ENCODE assay signal across 18 cellular contexts in genomic region chr10:58320351-58321065, GRCh38. TPM values are rescaled to one million over a fixed set of nuclear protein-coding genes. Genes with fewer than 3 reads are reported as not detected.
DNase-seq lines count a peak whose midpoint lies in the region; ATAC-seq, FAIRE-seq and TF ChIP-seq lines count a peak whose summit lies in the region.
"Had no signal": no experiment of that assay in that cellular context is flagged by ENCODE, and none has a peak within 500 bp of the region (broad histone marks: within the 10 kb centered on the region; RNA-seq: fewer than 3 reads in every experiment).

No MANE protein-coding gene starts in this region.

- FAIRE-seq in GM12892 (lab: Jason Lieb, UNC), result peak; percentile 21
- no peak for FAIRE-seq in K562 (lab: Jason Lieb, UNC)
- FAIRE-seq: A204.1, GM19239, H1 had no signal

- H3K9me3 ChIP-seq in K562 (replicated peaks; ENCODE audit: control insufficient read depth, insufficient read depth, low read depth, low read length) (no peaks in the 10 kb centered on the region), trophoblast cell (ENCODE audit: insufficient read depth, low read depth, low read length) (no peaks in the 10 kb centered on the region), osteoblast (ENCODE audit: low read depth, low read length) (no peaks in the 10 kb centered on the region)
- H3K9me3 ChIP-seq: HAP-1 had no signal

- H3K4ac ChIP-seq in trophoblast cell (ENCODE audit: low read depth, low read length), result no peak overlapping the region

- peaks cover 0 to 18% of the 10 kb centered on the region in 2 experiments; a peak in 2 of 5 replicates for H3K4me1 ChIP-seq in K562 (replicated peaks in 1 of 2; ENCODE audit: control insufficient read depth in 2 of 2, insufficient read depth in 2 of 2, low read length in 2 of 2)
- no peaks in the 10 kb centered on the region for H3K4me1 ChIP-seq in trophoblast cell (ENCODE audit: control insufficient read depth in 1 of 2, insufficient read depth in 2 of 2, low read length in 2 of 2)
- H3K4me1 ChIP-seq in osteoblast (ENCODE audit: insufficient read depth, low read length), result peaks cover 5% of the 10 kb centered on the region

- H2BK5ac ChIP-seq in trophoblast cell (ENCODE audit: low read depth, low read length, poor library complexity), result no peak overlapping the region

- no peak overlapping the region for H4K91ac ChIP-seq in trophoblast cell (ENCODE audit: low read depth, low read length)

- H3K27ac ChIP-seq in K562 (ENCODE audit: extremely low read depth, low read depth, low read length) (no peak overlapping the region), trophoblast cell (ENCODE audit: low read depth, low read length) (no peak overlapping the region), osteoblast (ENCODE audit: low read depth, low read length) (no peak overlapping the region)
- H3K27ac ChIP-seq: C4-2B, KMS-11 had no signal

- no peak overlapping the region for H3K18ac ChIP-seq in trophoblast cell (ENCODE audit: low read length)

- intact Hi-C loops in CD14-positive monocyte (cut with micrococcal nuclease), result no loop called here
- intact Hi-C loops in K562 (cut with micrococcal nuclease), result loop anchor here (5.0 kb wide), 1 partner anchor 67 kb away; the partner anchor contains the start of gene TFAM

- H3K4me3 ChIP-seq in K562 (no peak overlapping the region), trophoblast cell (ENCODE audit: low read depth, low read length) (no peak overlapping the region), osteoblast (ENCODE audit: insufficient read depth, low read length) (no peak overlapping the region)
- H3K4me3 ChIP-seq: HAP-1 had no signal

- H2AFZ ChIP-seq in K562 (ENCODE audit: low read depth, low read length) (peak overlapping the region; percentile 51; the same call in 1 of the 2 replicates), trophoblast cell (ENCODE audit: insufficient read depth, low read length, poor library complexity) (no peak overlapping the region), osteoblast (ENCODE audit: low read length) (no peak overlapping the region)

- CTCF ChIA-PET in K562 (lab: Yijun Ruan, JAX; ENCODE audit: low intra/inter-chr PET ratio), result no interaction called here

- no peak for TF ChIP-seq EP300 in K562 (IDR thresholded peaks at IDR 0.05; ENCODE audit: low read length)

- H4K20me1 ChIP-seq in K562 (replicated peaks; ENCODE audit: control insufficient read depth, insufficient read depth, low read length), result no peaks in the 10 kb centered on the region
- H4K20me1 ChIP-seq in osteoblast (ENCODE audit: insufficient read depth, low read length), result no peaks in the 10 kb centered on the region

- H3K14ac ChIP-seq in trophoblast cell (ENCODE audit: low read length), result no peak overlapping the region

- H3K27me3 ChIP-seq in K562 (ENCODE audit: control insufficient read depth in 2 of 2, insufficient read depth in 2 of 2, low read length in 2 of 2) (no peaks in the 10 kb centered on the region), trophoblast cell (ENCODE audit: insufficient read depth, low read length) (no peaks in the 10 kb centered on the region), osteoblast (ENCODE audit: insufficient read depth, low read length) (peaks cover 3% of the 10 kb centered on the region)

- no peak overlapping the region for H2AK5ac ChIP-seq in trophoblast cell (ENCODE audit: low read length)

- H3K9ac ChIP-seq in K562 (ENCODE audit: insufficient read depth in 1 of 2, low read depth in 2 of 2, low read length in 2 of 2) (no peak overlapping the region), trophoblast cell (ENCODE audit: low read length) (no peak overlapping the region)
- H3K9ac ChIP-seq: KMS-11 had no signal

- H3K9me3 Mint-ChIP-seq in CD14-positive monocyte, result no peaks in the 10 kb centered on the region
- H3K9me3 Mint-ChIP-seq: CD4-positive, alpha-beta memory T cell had no signal

- no TSS peak for BruUV-seq in K562 (replicated peaks; lab: Mats Ljungman, UMichigan)

- H3K27ac Mint-ChIP-seq in CD14-positive monocyte, result peak overlapping the region in 4 of 7 donors; percentile 17 to 59 (median 50)

- DNase-seq in CD14-positive monocyte (ENCODE audit: low spot score) (no peak), GM12892 (ENCODE audit: insufficient read length) (no peak), NCI-H82 treated with DMSO at 0.1 percent for 48 hours (lab: John Stamatoyannopoulos, UW; ENCODE audit: unreplicated experiment) (peak; percentile 57), K562 (ENCODE audit: extremely low read depth in 1 of 4, low spot score in 3 of 4) (no peak), trophoblast cell (no peak), osteoblast (ENCODE audit: insufficient read length, low spot score, missing footprints) (no peak)
- DNase-seq: AML-193; CD4-positive, alpha-beta memory T cell; DMS153; DMS79; GDM1 had no signal

- H3K4me1 Mint-ChIP-seq in CD14-positive monocyte, result peaks cover 24% of the 10 kb centered on the region

- H3K9me1 ChIP-seq in K562 (ENCODE audit: control insufficient read depth, insufficient read depth, low read length), result no peaks in the 10 kb centered on the region

- TF ChIP-seq POLR2A in GM12892 (IDR thresholded peaks at IDR 0.05; ENCODE audit: low read depth, low read length) (no peak), K562 (conservative IDR thresholded peaks at IDR 0.05) (no peak)

- no peak overlapping the region for H3K23ac ChIP-seq in trophoblast cell (ENCODE audit: low read length)

- POLR2A ChIA-PET in K562 (lab: Yijun Ruan, JAX), result no interaction called here

- H4K12ac ChIP-seq in trophoblast cell (ENCODE audit: low read depth, low read length), result no peak overlapping the region

- whole genome bisulfite sequencing in K562 (ENCODE audit: insufficient coverage, low coverage, missing lambda C conversion rate), result 35% methylated on average over 4 of the region's 4 CpGs
- WGBS in trophoblast cell (ENCODE audit: extremely low coverage, insufficient coverage, insufficient read length), result no CpG with 5 or more reads among the region's 4 CpGs

- H3K36me3 ChIP-seq in K562 (ENCODE audit: control insufficient read depth, insufficient read depth, low read length), result no peaks in the 10 kb centered on the region
- H3K36me3 ChIP-seq in trophoblast cell (ENCODE audit: control insufficient read depth in 1 of 2, insufficient read depth in 2 of 2, low read length in 2 of 2), result no peaks in the 10 kb centered on the region
- no peaks in the 10 kb centered on the region for H3K36me3 ChIP-seq in osteoblast (ENCODE audit: insufficient read depth, low read length)
- H3K36me3 ChIP-seq: HAP-1 had no signal

- no peak overlapping the region for H2BK12ac ChIP-seq in trophoblast cell (ENCODE audit: low read length)

- H2BK120ac ChIP-seq in trophoblast cell (ENCODE audit: insufficient read depth, low read length, poor library complexity), result no peak overlapping the region

- H3K27me3 Mint-ChIP-seq in CD14-positive monocyte (ENCODE audit: low read depth in 3 of 3), result no peaks in the 10 kb centered on the region

- no peak for ATAC-seq in K562
- no peak for ATAC-seq in HG02840 (IDR thresholded peaks at IDR 0.05; ENCODE audit: low FRiP score, unreplicated experiment)

- peaks cover 0 to under 1% of the 10 kb centered on the region in 2 donors for H3K36me3 Mint-ChIP-seq in CD14-positive monocyte
- H3K36me3 Mint-ChIP-seq: CD4-positive, alpha-beta memory T cell had no signal

- H3K4me2 ChIP-seq in K562 (ENCODE audit: insufficient read depth, low read length), result no peak overlapping the region
- no peak overlapping the region for H3K4me2 ChIP-seq in trophoblast cell (ENCODE audit: low read length)
- H3K4me2 ChIP-seq in osteoblast (ENCODE audit: insufficient read depth, low read length), result no peak overlapping the region
- H3K4me2 ChIP-seq: KMS-11 had no signal

- no peaks in the 10 kb centered on the region for H3K79me1 ChIP-seq in trophoblast cell (ENCODE audit: low read length)

- H3K79me2 ChIP-seq in K562 (ENCODE audit: control insufficient read depth, insufficient read depth, low read length) (no peaks in the 10 kb centered on the region), trophoblast cell (ENCODE audit: control insufficient read depth, insufficient read depth, low read length, poor library complexity) (no peaks in the 10 kb centered on the region), osteoblast (ENCODE audit: insufficient read depth, low read length) (no peaks in the 10 kb centered on the region)

- H3K4me3 Mint-ChIP-seq in CD14-positive monocyte, result no peak overlapping the region
- H3K4me3 Mint-ChIP-seq: CD4-positive, alpha-beta memory T cell had no signal

- H4K8ac ChIP-seq in trophoblast cell (ENCODE audit: low read depth, low read length), result no peak overlapping the region

- in situ Hi-C loops in K562 (cut with MboI), result no loop called here

- TF ChIP-seq RAD21 in K562 (CRISPR knock-in tag; conservative IDR thresholded peaks at IDR 0.05 in 1 of 2, IDR thresholded peaks at IDR 0.05 in 1 of 2), result no peak

- TF ChIP-seq CTCF in CD14-positive monocyte (IDR thresholded peaks at IDR 0.05), result no peak
- no peak for TF ChIP-seq CTCF in K562 (IDR thresholded peaks at IDR 0.05 in 2 of 3, conservative IDR thresholded peaks at IDR 0.05 in 1 of 3; ENCODE audit: insufficient read depth in 2 of 3, low read depth in 1 of 3, low read length in 3 of 3)
- no peak for TF ChIP-seq CTCF in osteoblast (IDR thresholded peaks at IDR 0.05; ENCODE audit: extremely low read depth, low read depth, low read length)

RNA-seq across cellular contexts. Expression of gene UBE2D1, which starts 14.3 kb away (rescaled TPM):
- polyA plus RNA-seq in CD14-positive monocyte (100 to 1,000 TPM; 107 to 119 TPM), K562 (2011; rRNA removed) (18.9 and 24.4 TPM in 2 replicates), K562 (2014; fragmentation: Illumina TruSeq; extraction: Trizol) (9.9 and 13.5 TPM in 2 replicates), K562 (2014; fragmentation: Nextera tagmentation; extraction: Ambion mirVana) (1 to 10 TPM; 4.1 to 6.4 TPM), K562 (2014; rRNA removed) (7.9 and 9.0 TPM in 2 replicates)
- 13.1 TPM for polyA plus RNA-seq in GM12892 (2012; ENCODE audit: missing spikeins)
- 4.9 and 17.0 TPM in 2 replicates for total RNA-seq in K562 (2011; cell fraction: chromatin; rRNA removed; ENCODE audit: low replicate concordance)
- total RNA-seq in K562 (2011; cell fraction: nucleolus; rRNA removed), result 2.5 and 3.4 TPM in 2 replicates
- 7.3 and 15.3 TPM in 2 replicates for total RNA-seq in K562 (2011; cell fraction: nucleoplasm; rRNA removed)
- total RNA-seq in K562 (2014; rRNA removed) (5.3 and 6.2 TPM in 2 replicates), K562 (2014; rRNA removed; fragmentation: Illumina TruSeq; extraction: Trizol) (15.8 and 18.3 TPM in 2 replicates), K562 (2015; rRNA removed; fragmentation: Illumina TruSeq; extraction: Trizol) (16.6 and 17.8 TPM in 2 replicates), K562 (2021) (12.3 and 13.8 TPM in 2 replicates), osteoblast (20.3 and 22.4 TPM in 2 replicates)
- polyA plus RNA-seq in K562 (2011; cell fraction: cytosol; rRNA removed), result 6.4 and 9.1 TPM in 2 replicates
- polyA plus RNA-seq in K562 (2011; cell fraction: nucleus; rRNA removed), result 7.4 and 12.5 TPM in 2 replicates
- 11.6 and 12.1 TPM in 2 replicates for polyA plus RNA-seq in K562 (2012)
- polyA minus RNA-seq in K562 (2011; rRNA and poly(A)+ RNA removed), result 9.0 and 9.5 TPM in 2 replicates
- 3.5 and 6.1 TPM in 2 replicates for polyA minus RNA-seq in K562 (2011; cell fraction: cytosol; rRNA and poly(A)+ RNA removed)
- 7.7 and 13.2 TPM in 2 replicates for polyA minus RNA-seq in K562 (2011; cell fraction: nucleus; rRNA and poly(A)+ RNA removed)
- 20.7 and 21.7 TPM in 2 replicates for polyA plus RNA-seq in trophoblast cell (2013)

RNA-seq across cellular contexts. Expression of gene CISD1, which starts 51.5 kb away (rescaled TPM):
- polyA plus RNA-seq in CD14-positive monocyte (10 to 100 TPM; 24.9 to 29.4 TPM), K562 (2011; rRNA removed) (108 and 156 TPM in 2 replicates), K562 (2014; fragmentation: Illumina TruSeq; extraction: Trizol) (102 and 115 TPM in 2 replicates), K562 (2014; fragmentation: Nextera tagmentation; extraction: Ambion mirVana) (100 to 1,000 TPM; 308 to 342 TPM), K562 (2014; rRNA removed) (68.1 and 71.0 TPM in 2 replicates)
- 47.6 TPM for polyA plus RNA-seq in GM12892 (2012; ENCODE audit: missing spikeins)
- total RNA-seq in K562 (2011; cell fraction: chromatin; rRNA removed; ENCODE audit: low replicate concordance), result 8.9 and 14.9 TPM in 2 replicates
- total RNA-seq in K562 (2011; cell fraction: nucleolus; rRNA removed), result 8.4 and 9.3 TPM in 2 replicates
- total RNA-seq in K562 (2011; cell fraction: nucleoplasm; rRNA removed), result 10.0 and 15.1 TPM in 2 replicates
- total RNA-seq in K562 (2014; rRNA removed) (35.8 and 42.3 TPM in 2 replicates), K562 (2014; rRNA removed; fragmentation: Illumina TruSeq; extraction: Trizol) (118 and 129 TPM in 2 replicates), K562 (2015; rRNA removed; fragmentation: Illumina TruSeq; extraction: Trizol) (115 and 129 TPM in 2 replicates), K562 (2021) (82.7 and 97.1 TPM in 2 replicates), osteoblast (31.5 and 34.2 TPM in 2 replicates)
- polyA plus RNA-seq in K562 (2011; cell fraction: cytosol; rRNA removed), result 21.2 and 32.9 TPM in 2 replicates
- 17.1 and 32.1 TPM in 2 replicates for polyA plus RNA-seq in K562 (2011; cell fraction: nucleus; rRNA removed)
- polyA plus RNA-seq in K562 (2012), result 51.7 and 82.4 TPM in 2 replicates
- 36.3 and 44.9 TPM in 2 replicates for polyA minus RNA-seq in K562 (2011; rRNA and poly(A)+ RNA removed)
- 8.9 and 24.4 TPM in 2 replicates for polyA minus RNA-seq in K562 (2011; cell fraction: cytosol; rRNA and poly(A)+ RNA removed)
- polyA minus RNA-seq in K562 (2011; cell fraction: nucleus; rRNA and poly(A)+ RNA removed), result 6.5 and 8.2 TPM in 2 replicates
- polyA plus RNA-seq in trophoblast cell (2013), result 25.8 and 28.0 TPM in 2 replicates

RNA-seq across cellular contexts. Expression of gene IPMK, which starts 52.8 kb away (rescaled TPM):
- polyA plus RNA-seq in CD14-positive monocyte, result 10 to 100 TPM in 1 of 2 donors, 1 to 10 TPM in 1; 8.8 to 10.9 TPM
- polyA plus RNA-seq in GM12892 (2012; ENCODE audit: missing spikeins), result 5.6 TPM
- total RNA-seq in K562 (2011; cell fraction: chromatin; rRNA removed; ENCODE audit: low replicate concordance), result 1.6 and 5.9 TPM in 2 replicates
- 0.83 and 1.6 TPM in 2 replicates for total RNA-seq in K562 (2011; cell fraction: nucleolus; rRNA removed)
- 2.6 and 3.9 TPM in 2 replicates for total RNA-seq in K562 (2011; cell fraction: nucleoplasm; rRNA removed)
- total RNA-seq in K562 (2014; rRNA removed), result 2.5 and 2.6 TPM in 2 replicates
- total RNA-seq in K562 (2014; rRNA removed; fragmentation: Illumina TruSeq; extraction: Trizol), result 4.2 and 4.9 TPM in 2 replicates
- 4.4 and 4.8 TPM in 2 replicates for total RNA-seq in K562 (2015; rRNA removed; fragmentation: Illumina TruSeq; extraction: Trizol)
- total RNA-seq in K562 (2021), result 3.5 and 3.6 TPM in 2 replicates
- 1.7 and 2.7 TPM in 2 replicates for polyA plus RNA-seq in K562 (2011; rRNA removed)
- polyA plus RNA-seq in K562 (2011; cell fraction: cytosol; rRNA removed), result 0.60 and 0.78 TPM in 2 replicates
- polyA plus RNA-seq in K562 (2011; cell fraction: nucleus; rRNA removed), result 0.82 and 1.0 TPM in 2 replicates
- 2.3 TPM in 2 replicates for polyA plus RNA-seq in K562 (2012)
- 2.6 and 2.8 TPM in 2 replicates for polyA plus RNA-seq in K562 (2014; fragmentation: Illumina TruSeq; extraction: Trizol)
- 1 to 10 TPM in 1 of 2 experiments, under 1 TPM in 1; 0.98 to 1.6 TPM for polyA plus RNA-seq in K562 (2014; fragmentation: Nextera tagmentation; extraction: Ambion mirVana)
- 1.4 and 1.6 TPM in 2 replicates for polyA plus RNA-seq in K562 (2014; rRNA removed)
- 4.7 TPM in 2 replicates for polyA minus RNA-seq in K562 (2011; rRNA and poly(A)+ RNA removed)
- 2.0 and 2.2 TPM in 2 replicates for polyA minus RNA-seq in K562 (2011; cell fraction: cytosol; rRNA and poly(A)+ RNA removed)
- 3.1 and 4.3 TPM in 2 replicates for polyA minus RNA-seq in K562 (2011; cell fraction: nucleus; rRNA and poly(A)+ RNA removed)
- 4.9 and 5.0 TPM in 2 replicates for polyA plus RNA-seq in trophoblast cell (2013)
- total RNA-seq in osteoblast, result 10.9 TPM in 2 replicates
